In the genomic region with DNA sequence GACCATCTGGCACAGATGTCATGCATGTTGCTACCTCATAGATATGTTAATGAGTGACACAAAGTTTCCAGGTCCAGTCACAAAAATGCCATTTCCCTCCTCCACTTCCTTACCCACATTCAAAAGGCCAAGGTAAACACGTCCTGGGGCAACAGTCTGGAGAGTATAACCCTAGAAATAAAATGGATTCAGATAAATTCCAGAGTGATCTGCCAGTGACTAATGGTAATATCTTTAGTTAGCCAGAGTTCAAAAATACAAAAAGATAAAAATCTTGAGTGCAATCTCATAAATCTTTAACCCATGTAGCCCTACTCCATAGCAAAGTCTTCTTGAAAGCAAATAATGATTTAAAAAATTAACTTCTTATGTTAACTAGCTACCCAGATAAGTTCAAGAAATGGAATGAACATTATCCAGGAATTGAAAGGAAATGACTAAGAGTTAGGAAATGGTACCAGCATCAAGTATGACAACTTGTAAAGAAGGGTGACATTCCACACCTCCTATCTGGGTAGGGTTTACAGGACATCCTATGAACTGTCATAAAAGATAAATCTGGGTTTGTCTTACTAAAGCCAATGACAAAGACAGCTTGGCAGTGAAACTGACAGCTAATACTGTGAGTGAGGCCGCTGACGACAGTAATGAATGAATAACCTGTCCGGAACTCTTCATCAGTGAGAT, we compare ENCODE assay signal across 10 cellular contexts. TPM values are rescaled to one million over a fixed set of nuclear protein-coding genes. Genes with fewer than 3 reads are reported as not detected.
DNase-seq lines count a peak whose midpoint lies in the region; ATAC-seq and TF ChIP-seq lines count a peak whose summit lies in the region.
"Had no signal": no experiment of that assay in that cellular context is flagged by ENCODE, and none has a peak within 500 bp of the region (broad histone marks: within the 10 kb centered on the region; RNA-seq: fewer than 3 reads in every experiment).

No MANE protein-coding gene starts in this region.

- no peaks in the 10 kb centered on the region for H3F3A ChIP-seq in neural cell (ENCODE audit: insufficient read depth, low read length, poor library complexity, severe bottlenecking)

- no peak overlapping the region for H3K4me2 ChIP-seq in neural cell (ENCODE audit: low read length)

- H3K27me3 ChIP-seq in brain microvascular endothelial cell (replicated peaks) (no peaks in the 10 kb centered on the region), neural cell (ENCODE audit: insufficient read depth, low read depth, low read length) (no peaks in the 10 kb centered on the region)

- H3K27ac ChIP-seq in brain microvascular endothelial cell (peak overlapping the region; percentile 31), neural cell (ENCODE audit: low read length) (peak overlapping the region; percentile 18)
- H3K27ac ChIP-seq: WERI-Rb-1 had no signal

- H3K9me3 Mint-ChIP-seq in activated naive CD8-positive, alpha-beta T cell treated with anti-CD3 and anti-CD28 coated beads for 36 hours, result no peaks in the 10 kb centered on the region
- H3K9me3 Mint-ChIP-seq: activated T-cell treated with anti-CD3 and anti-CD28 coated beads, Interleukin-2, amount 50 U/mL, for 72 hours had no signal

- peaks cover 1% of the 10 kb centered on the region for H3K36me3 Mint-ChIP-seq in activated naive CD8-positive, alpha-beta T cell treated with anti-CD3 and anti-CD28 coated beads for 36 hours

- DNase-seq in brain microvascular endothelial cell, result peak; percentile 41
- no peak for DNase-seq in NCI-H345 treated with DMSO at 0.1 percent for 48 hours (lab: John Stamatoyannopoulos, UW; ENCODE audit: unreplicated experiment)
- no peak for DNase-seq in activated naive CD8-positive, alpha-beta T cell treated with anti-CD3 and anti-CD28 coated beads for 36 hours
- no peak for DNase-seq in NCI-H1417 (lab: John Stamatoyannopoulos, UW)
- DNase-seq in stimulated activated CD4-positive, alpha-beta T cell treated with anti-CD3 and anti-CD28 coated beads, Interleukin-4, amount 100 ng/mL, for 4 hours, result no peak
- DNase-seq: activated T-cell treated with anti-CD3 and anti-CD28 coated beads, Interleukin-2, amount 50 U/mL, for 72 hours; WERI-Rb-1 had no signal

- no peak for TF ChIP-seq RAD21 in neural cell (conservative IDR thresholded peaks at IDR 0.05)

- no peaks in the 10 kb centered on the region for H3K79me2 ChIP-seq in neural cell (replicated peaks; ENCODE audit: insufficient read depth, low read length)

- TF ChIP-seq EP300 in neural cell (conservative IDR thresholded peaks at IDR 0.05; ENCODE audit: poor library complexity, severe bottlenecking), result peak; percentile 77

- H3K9me3 ChIP-seq in neural cell (ENCODE audit: low read length), result no peaks in the 10 kb centered on the region

- TF ChIP-seq CTCF in brain microvascular endothelial cell (IDR thresholded peaks at IDR 0.05; ENCODE audit: low read depth, low read length, missing control alignments), result no peak
- no peak for TF ChIP-seq CTCF in neural cell (IDR thresholded peaks at IDR 0.05; ENCODE audit: poor library complexity, severe bottlenecking)

- peak; percentile 71 for ATAC-seq in GM19397 (IDR thresholded peaks at IDR 0.05; ENCODE audit: unreplicated experiment)
- ATAC-seq in HG03520 (IDR thresholded peaks at IDR 0.05; ENCODE audit: unreplicated experiment), result peak; percentile 96
- ATAC-seq: activated T-cell treated with anti-CD3 and anti-CD28 coated beads, Interleukin-2, amount 50 U/mL, for 72 hours had no signal

- H3K36me3 ChIP-seq in brain microvascular endothelial cell (replicated peaks) (no peaks in the 10 kb centered on the region), neural cell (ENCODE audit: insufficient read depth, low read length) (no peaks in the 10 kb centered on the region)
- H3K36me3 ChIP-seq: WERI-Rb-1 had no signal

- no peak overlapping the region for H3K4me3 Mint-ChIP-seq in activated naive CD8-positive, alpha-beta T cell treated with anti-CD3 and anti-CD28 coated beads for 36 hours
- H3K4me3 Mint-ChIP-seq: activated T-cell treated with anti-CD3 and anti-CD28 coated beads, Interleukin-2, amount 50 U/mL, for 72 hours had no signal

- peaks cover 5% of the 10 kb centered on the region for H3K27me3 Mint-ChIP-seq in activated naive CD8-positive, alpha-beta T cell treated with anti-CD3 and anti-CD28 coated beads for 36 hours

- H3K9ac ChIP-seq in neural cell (ENCODE audit: low read length), result no peak overlapping the region

- peaks cover 5% of the 10 kb centered on the region for H3K4me1 Mint-ChIP-seq in activated naive CD8-positive, alpha-beta T cell treated with anti-CD3 and anti-CD28 coated beads for 36 hours

- in situ Hi-C loops in brain microvascular endothelial cell (cut with HindIII; ENCODE audit: low pct_ligation_motif_present, low sequenced_read_pairs), result no loop called here

- H3K9me2 ChIP-seq in neural cell (ENCODE audit: insufficient read depth, low read length), result no peaks in the 10 kb centered on the region

- no peak overlapping the region for H2AFZ ChIP-seq in neural cell (ENCODE audit: low read depth, low read length)

- H4K20me1 ChIP-seq in neural cell (ENCODE audit: insufficient read depth), result no peaks in the 10 kb centered on the region

- H3K4me3 ChIP-seq in brain microvascular endothelial cell (ENCODE audit: low read depth, low read length) (no peak overlapping the region), neural cell (ENCODE audit: low read length) (no peak overlapping the region)

- no peak overlapping the region for H3K27ac Mint-ChIP-seq in activated naive CD8-positive, alpha-beta T cell treated with anti-CD3 and anti-CD28 coated beads for 36 hours
- H3K27ac Mint-ChIP-seq: activated T-cell treated with anti-CD3 and anti-CD28 coated beads, Interleukin-2, amount 50 U/mL, for 72 hours had no signal

TF ChIP-seq in neural cell, 6 proteins besides CTCF, POLR2A, EP300 and RAD21:
- TF ChIP-seq POLR2AphosphoS5 (IDR thresholded peaks at IDR 0.05) (no peak), MXI1 (conservative IDR thresholded peaks at IDR 0.05; ENCODE audit: poor library complexity, severe bottlenecking) (no peak), EZH2 (IDR thresholded peaks at IDR 0.05; ENCODE audit: borderline replicate concordance, insufficient read depth, low read length, poor library complexity, severe bottlenecking) (no peak), SMC3 (conservative IDR thresholded peaks at IDR 0.05; ENCODE audit: poor library complexity) (no peak), TAF1 (IDR thresholded peaks at IDR 0.05; ENCODE audit: low read depth) (no peak)
- TF ChIP-seq, protein P1, sequence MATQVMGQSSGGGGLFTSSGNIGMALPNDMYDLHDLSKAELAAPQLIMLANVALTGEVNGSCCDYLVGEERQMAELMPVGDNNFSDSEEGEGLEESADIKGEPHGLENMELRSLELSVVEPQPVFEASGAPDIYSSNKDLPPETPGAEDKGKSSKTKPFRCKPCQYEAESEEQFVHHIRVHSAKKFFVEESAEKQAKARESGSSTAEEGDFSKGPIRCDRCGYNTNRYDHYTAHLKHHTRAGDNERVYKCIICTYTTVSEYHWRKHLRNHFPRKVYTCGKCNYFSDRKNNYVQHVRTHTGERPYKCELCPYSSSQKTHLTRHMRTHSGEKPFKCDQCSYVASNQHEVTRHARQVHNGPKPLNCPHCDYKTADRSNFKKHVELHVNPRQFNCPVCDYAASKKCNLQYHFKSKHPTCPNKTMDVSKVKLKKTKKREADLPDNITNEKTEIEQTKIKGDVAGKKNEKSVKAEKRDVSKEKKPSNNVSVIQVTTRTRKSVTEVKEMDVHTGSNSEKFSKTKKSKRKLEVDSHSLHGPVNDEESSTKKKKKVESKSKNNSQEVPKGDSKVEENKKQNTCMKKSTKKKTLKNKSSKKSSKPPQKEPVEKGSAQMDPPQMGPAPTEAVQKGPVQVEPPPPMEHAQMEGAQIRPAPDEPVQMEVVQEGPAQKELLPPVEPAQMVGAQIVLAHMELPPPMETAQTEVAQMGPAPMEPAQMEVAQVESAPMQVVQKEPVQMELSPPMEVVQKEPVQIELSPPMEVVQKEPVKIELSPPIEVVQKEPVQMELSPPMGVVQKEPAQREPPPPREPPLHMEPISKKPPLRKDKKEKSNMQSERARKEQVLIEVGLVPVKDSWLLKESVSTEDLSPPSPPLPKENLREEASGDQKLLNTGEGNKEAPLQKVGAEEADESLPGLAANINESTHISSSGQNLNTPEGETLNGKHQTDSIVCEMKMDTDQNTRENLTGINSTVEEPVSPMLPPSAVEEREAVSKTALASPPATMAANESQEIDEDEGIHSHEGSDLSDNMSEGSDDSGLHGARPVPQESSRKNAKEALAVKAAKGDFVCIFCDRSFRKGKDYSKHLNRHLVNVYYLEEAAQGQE (IDR thresholded peaks at IDR 0.05; ENCODE audit: borderline replicate concordance), result no peak

RNA-seq across cellular contexts. Expression of a gene that starts 18.1 kb away (rescaled TPM):
- 166 and 189 TPM in 2 replicates for polyA plus RNA-seq in neural cell
- 238 and 265 TPM in 2 replicates for polyA minus RNA-seq in neural cell
- 1 to 10 TPM; 5.1 to 6.1 TPM for total RNA-seq in activated naive CD8-positive, alpha-beta T cell treated with anti-CD3 and anti-CD28 coated beads for 36 hours
